ENCODE assay signal across 8 cellular contexts in genomic region chr2:159185401-159186130, GRCh38.
A peak's percentile ranks its signal among the peaks of the same experiment; 100 is the strongest.
DNase-seq lines count a peak whose midpoint lies in the region; ATAC-seq and TF ChIP-seq lines count a peak whose summit lies in the region.

No MANE protein-coding gene starts in this region.

- H3K27ac ChIP-seq in RWPE1: no peak overlapping the region

- no peaks in the 10 kb centered on the region for H3K27me3 ChIP-seq in BE2C

- H3K4me3 ChIP-seq in BE2C (ENCODE audit: low read depth, low read length): no peak overlapping the region

- DNase-seq in BE2C (peak; percentile 46), RWPE1 (ENCODE audit: low spot score) (peak; percentile 19), hepatic stellate cell (ENCODE audit: low spot score) (peak; percentile 70), T1000 (lab: John Stamatoyannopoulos, UW) (no peak), NCI-H1694 (lab: John Stamatoyannopoulos, UW) (no peak), activated gamma-delta T cell (lab: John Stamatoyannopoulos, UW) (no peak)

- ATAC-seq in GM18867 (IDR thresholded peaks at IDR 0.05; ENCODE audit: unreplicated experiment): peak; percentile 58
- ATAC-seq in HG03064 (IDR thresholded peaks at IDR 0.05; ENCODE audit: low read depth, unreplicated experiment): peak; percentile 62

- no peaks in the 10 kb centered on the region for H3K36me3 ChIP-seq in BE2C

- H3K4me1 ChIP-seq in BE2C: no peaks in the 10 kb centered on the region

- H3K9me3 ChIP-seq in BE2C: no peaks in the 10 kb centered on the region

- TF ChIP-seq CTCF in BE2C (IDR thresholded peaks at IDR 0.05; ENCODE audit: low read depth, low read length): peak; percentile 68
- TF ChIP-seq CTCF in RWPE1 (conservative IDR thresholded peaks at IDR 0.05; ENCODE audit: low read depth): no peak

- CTCF ChIA-PET in RWPE1 (lab: Yijun Ruan, JAX): no interaction called here

- POLR2A ChIA-PET in RWPE1 (lab: Yijun Ruan, JAX; ENCODE audit: low non-redundant PET): no interaction called here

Comparison
In these comparisons a context has a peak if more than half of its experiments do, and no peak if none do; other contexts are left out.
1. DNase-seq: peak in BE2C (single experiment), RWPE1 (single experiment) and hepatic stellate cell (single experiment); none in T1000 (single experiment), NCI-H1694 (single experiment) and activated gamma-delta T cell (single experiment).